20 cellular contexts compared by ENCODE assay signal in genomic region chr6:154219250-154219649, GRCh38.
DNase-seq lines count a peak whose midpoint lies in the region; ATAC-seq and TF ChIP-seq lines count a peak whose summit lies in the region.
"Had no signal": no experiment of that assay in that cellular context is flagged by ENCODE, and none has a peak within 500 bp of the region (broad histone marks: within the 10 kb centered on the region; RNA-seq: fewer than 3 reads in every experiment).

No MANE protein-coding gene starts in this region.

- H3K36me3 Mint-ChIP-seq in stimulated activated naive CD8-positive, alpha-beta T cell treated with anti-CD3 and anti-CD28 coated beads, Interleukin-15, Interleukin-2, amounts not matched to agents 100 ng/mL and 50 ng/mL, for 24 hours (ENCODE audit: low read depth) = peaks cover 26% of the 10 kb centered on the region
- peaks cover 19% of the 10 kb centered on the region for H3K36me3 Mint-ChIP-seq in activated naive CD8-positive, alpha-beta T cell

- no peak overlapping the region for H4K5ac ChIP-seq in mesendoderm (ENCODE audit: low read length)

- no peak overlapping the region for H3K27ac ChIP-seq in mesendoderm (ENCODE audit: low read depth, low read length)
- no peak overlapping the region for H3K27ac ChIP-seq in upper lobe of left lung
- H3K27ac ChIP-seq: SK-N-MC, thoracic aorta, vagina had no signal

- no CpG with 5 or more reads among the region's 6 CpGs for WGBS in mesendoderm (ENCODE audit: extremely low coverage, insufficient coverage, low lambda C conversion rate)
- WGBS in upper lobe of left lung, 2 donors = 94 to 95% methylated on average over 6 of the region's 6 CpGs

- no peaks in the 10 kb centered on the region for H3K9me3 ChIP-seq in upper lobe of left lung
- H3K9me3 ChIP-seq: thoracic aorta, vagina had no signal

- peak overlapping the region; percentile 34 for H3K27ac Mint-ChIP-seq in stimulated activated naive CD8-positive, alpha-beta T cell treated with anti-CD3 and anti-CD28 coated beads, Interleukin-15, Interleukin-2, amounts not matched to agents 100 ng/mL and 50 ng/mL, for 24 hours
- H3K27ac Mint-ChIP-seq in activated naive CD8-positive, alpha-beta T cell = peak overlapping the region; percentile 88
- H3K27ac Mint-ChIP-seq: activated CD4-positive, alpha-beta T cell treated with anti-CD3 and anti-CD28 coated beads, Interleukin-2, amount 10 ng/mL, durations not matched to agents 24 days and 14 days had no signal

- H3K4me3 Mint-ChIP-seq in stimulated activated naive CD8-positive, alpha-beta T cell treated with anti-CD3 and anti-CD28 coated beads, Interleukin-15, Interleukin-2, amounts not matched to agents 100 ng/mL and 50 ng/mL, for 24 hours = peak overlapping the region; percentile 21
- H3K4me3 Mint-ChIP-seq in activated naive CD8-positive, alpha-beta T cell = peak overlapping the region; percentile 6
- H3K4me3 Mint-ChIP-seq: activated CD4-positive, alpha-beta T cell treated with anti-CD3 and anti-CD28 coated beads, Interleukin-2, amount 10 ng/mL, durations not matched to agents 24 days and 14 days had no signal

- H3K4me1 ChIP-seq in mesendoderm (ENCODE audit: control insufficient read depth, low read depth, low read length) (peaks cover 2% of the 10 kb centered on the region), upper lobe of left lung (no peaks in the 10 kb centered on the region)
- H3K4me1 ChIP-seq: vagina had no signal

- peaks cover 63% of the 10 kb centered on the region for H3K4me1 Mint-ChIP-seq in stimulated activated naive CD8-positive, alpha-beta T cell treated with anti-CD3 and anti-CD28 coated beads, Interleukin-15, Interleukin-2, amounts not matched to agents 100 ng/mL and 50 ng/mL, for 24 hours (ENCODE audit: low read depth)
- peaks cover 65% of the 10 kb centered on the region for H3K4me1 Mint-ChIP-seq in activated naive CD8-positive, alpha-beta T cell (ENCODE audit: low read depth)

- DNase-seq in stimulated activated naive CD8-positive, alpha-beta T cell treated with anti-CD3 and anti-CD28 coated beads, Interleukin-15, Interleukin-2, amounts not matched to agents 100 U/mL and 50 U/mL, for 24 hours = no peak
- peak; percentile 33 for DNase-seq in mesendoderm
- no peak for DNase-seq in upper lobe of left lung
- DNase-seq in stimulated activated CD4-positive, alpha-beta T cell treated with anti-CD3 and anti-CD28 coated beads, Interleukin-4, amount 100 ng/mL, for 24 hours = no peak
- DNase-seq in LoVo (ENCODE audit: low spot score) = no peak
- DNase-seq: activated CD4-positive, alpha-beta T cell treated with anti-CD3 and anti-CD28 coated beads, Interleukin-2, amount 10 ng/mL, durations not matched to agents 24 days and 14 days; DMS53; glutamatergic neuron; NCI-H1105 treated with DMSO at 0.1 percent for 48 hours; NCI-H2029; NCI-H226; NCI-H748 treated with DMSO at 0.1 percent for 48 hours; RPMI8226; stimulated activated CD4-positive, alpha-beta T cell treated with anti-CD3 and anti-CD28 coated beads, Interleukin-2, amount 100 ng/mL, for 24 hours had no signal

- no peak overlapping the region for H4K8ac ChIP-seq in mesendoderm (ENCODE audit: low read depth, low read length)

- TF ChIP-seq CTCF in upper lobe of left lung (IDR thresholded peaks at IDR 0.05) = no peak

- no peak overlapping the region for H2BK5ac ChIP-seq in mesendoderm (ENCODE audit: low read length)

- no peak overlapping the region for H3K4me3 ChIP-seq in mesendoderm (ENCODE audit: low read length)
- no peak overlapping the region for H3K4me3 ChIP-seq in upper lobe of left lung
- H3K4me3 ChIP-seq: SK-N-MC, smooth muscle cell, thoracic aorta, vagina had no signal

- no peak for TF ChIP-seq EP300 in upper lobe of left lung (IDR thresholded peaks at IDR 0.05)

- no peaks in the 10 kb centered on the region for H3K27me3 ChIP-seq in mesendoderm (ENCODE audit: insufficient read depth, low read length, poor library complexity)
- H3K27me3 ChIP-seq in upper lobe of left lung = no peaks in the 10 kb centered on the region
- H3K27me3 ChIP-seq: vagina had no signal

- H2AK5ac ChIP-seq in mesendoderm (ENCODE audit: low read length) = no peak overlapping the region

- no peak overlapping the region for H3K4ac ChIP-seq in mesendoderm (ENCODE audit: low read depth, low read length)

- ATAC-seq in stimulated activated naive CD8-positive, alpha-beta T cell treated with anti-CD3 and anti-CD28 coated beads, Interleukin-15, Interleukin-2, amounts not matched to agents 100 U/mL and 50 U/mL, for 24 hours = no peak
- ATAC-seq in upper lobe of left lung (ENCODE audit: low FRiP score in 2 of 2) = no peak

- no peaks in the 10 kb centered on the region for H3K9me3 Mint-ChIP-seq in stimulated activated naive CD8-positive, alpha-beta T cell treated with anti-CD3 and anti-CD28 coated beads, Interleukin-15, Interleukin-2, amounts not matched to agents 100 ng/mL and 50 ng/mL, for 24 hours
- no peaks in the 10 kb centered on the region for H3K9me3 Mint-ChIP-seq in activated naive CD8-positive, alpha-beta T cell (ENCODE audit: low read depth)
- H3K9me3 Mint-ChIP-seq: activated CD4-positive, alpha-beta T cell treated with anti-CD3 and anti-CD28 coated beads, Interleukin-2, amount 10 ng/mL, durations not matched to agents 24 days and 14 days had no signal

- no peak for TF ChIP-seq POLR2A in upper lobe of left lung (IDR thresholded peaks at IDR 0.05)

- no peak overlapping the region for H3K4me2 ChIP-seq in mesendoderm (ENCODE audit: low read length)
- H3K4me2 ChIP-seq: smooth muscle cell had no signal

- no peak overlapping the region for H3K23ac ChIP-seq in mesendoderm (ENCODE audit: low read length)

- no peaks in the 10 kb centered on the region for H3K79me2 ChIP-seq in mesendoderm (ENCODE audit: control insufficient read depth, insufficient read depth, low read length)

- no peak overlapping the region for H2BK120ac ChIP-seq in mesendoderm (ENCODE audit: low read depth, low read length)

- no peak overlapping the region for H3K56ac ChIP-seq in mesendoderm (ENCODE audit: low read length)

- no peaks in the 10 kb centered on the region for H3K27me3 Mint-ChIP-seq in stimulated activated naive CD8-positive, alpha-beta T cell treated with anti-CD3 and anti-CD28 coated beads, Interleukin-15, Interleukin-2, amounts not matched to agents 100 ng/mL and 50 ng/mL, for 24 hours
- no peaks in the 10 kb centered on the region for H3K27me3 Mint-ChIP-seq in activated naive CD8-positive, alpha-beta T cell

- H3K18ac ChIP-seq in mesendoderm (ENCODE audit: low read length) = no peak overlapping the region

- no peaks in the 10 kb centered on the region for H3K79me1 ChIP-seq in mesendoderm (ENCODE audit: low read length)

- no peak overlapping the region for H3K9ac ChIP-seq in mesendoderm (ENCODE audit: low read length)

- no peak overlapping the region for H2BK15ac ChIP-seq in mesendoderm (replicated peaks; ENCODE audit: low read depth)

- H3K36me3 ChIP-seq in mesendoderm (ENCODE audit: control insufficient read depth, insufficient read depth, low read length) = no peaks in the 10 kb centered on the region
- H3K36me3 ChIP-seq in upper lobe of left lung = no peaks in the 10 kb centered on the region
- H3K36me3 ChIP-seq: thoracic aorta, vagina had no signal
